ENCODE assay signal across 8 cellular contexts in the genomic region with DNA sequence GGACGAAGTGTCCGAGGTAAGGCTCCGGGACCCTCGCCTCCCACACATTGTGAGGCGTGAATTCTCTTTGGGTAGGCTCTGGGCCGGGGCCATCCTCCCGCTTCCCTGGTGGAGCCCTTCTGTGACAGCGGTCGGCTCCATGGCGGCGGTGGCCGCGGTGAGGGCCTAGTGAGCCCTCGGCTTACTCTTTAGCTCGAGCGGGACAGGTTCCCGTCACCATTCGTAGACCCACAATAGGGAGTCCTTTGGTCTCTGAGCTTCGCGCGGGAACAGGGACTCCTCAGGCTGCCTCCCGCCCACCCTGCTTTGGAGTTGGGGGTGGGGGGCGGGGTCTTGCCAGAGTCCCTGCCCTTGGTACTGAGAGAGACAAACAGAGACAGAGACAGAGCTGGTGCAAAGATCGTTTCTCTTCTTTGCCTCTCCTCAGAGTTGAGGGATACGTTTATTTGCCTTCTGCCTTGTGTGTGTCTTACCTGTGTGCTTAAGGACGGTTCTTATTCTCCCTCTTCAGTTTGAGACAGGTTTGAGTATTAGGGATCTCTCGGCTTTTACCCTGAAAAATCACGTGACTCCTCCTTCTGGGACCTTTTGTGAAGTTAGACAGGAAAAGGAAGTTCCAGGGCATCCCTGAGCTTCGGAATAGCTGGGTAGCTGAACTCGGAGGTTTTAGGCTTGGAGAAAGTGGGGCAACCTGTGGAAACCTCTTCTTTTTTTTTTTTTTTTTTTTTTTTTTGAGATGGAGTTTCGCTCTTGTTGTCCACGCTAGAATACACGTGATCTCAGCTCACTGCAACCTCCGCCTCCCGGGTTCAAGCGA. TPM values are rescaled to one million over a fixed set of nuclear protein-coding genes. Genes with fewer than 3 reads are reported as not detected.
DNase-seq lines count a peak whose midpoint lies in the region; ATAC-seq and TF ChIP-seq lines count a peak whose summit lies in the region.

No MANE protein-coding gene starts in this region.

- H3K4me1 ChIP-seq in CD8-positive, alpha-beta T cell (ENCODE audit: insufficient read depth, low read length) = peaks cover 40% of the 10 kb centered on the region
- H3K4me1 ChIP-seq in HCT116 (ENCODE audit: control insufficient read depth in 1 of 2, insufficient read depth in 2 of 2, low read length in 2 of 2) = peaks cover 23 to 28% of the 10 kb centered on the region in 2 experiments
- peaks cover 2% of the 10 kb centered on the region for H3K4me1 ChIP-seq in fibroblast of lung (ENCODE audit: control insufficient read depth, extremely low read depth, insufficient read depth, low read length)
- H3K4me1 ChIP-seq in subcutaneous abdominal adipose tissue (ENCODE audit: control insufficient read depth in 5 of 5, insufficient read depth in 5 of 5, low read length in 5 of 5) = peaks cover 4 to 43% (median 34%) of the 10 kb centered on the region in 5 donors

- no peak overlapping the region for H2AFZ ChIP-seq in HCT116 (ENCODE audit: low read depth, low read length, poor library complexity, severe bottlenecking)
- peak overlapping the region; percentile 51 for H2AFZ ChIP-seq in fibroblast of lung (ENCODE audit: low read length)

- H3K27ac ChIP-seq in CD8-positive, alpha-beta T cell (ENCODE audit: low read depth, low read length) = peak overlapping the region; percentile 88
- H3K27ac ChIP-seq in HCT116 (ENCODE audit: low read depth, low read length) = peak overlapping the region; percentile 92
- H3K27ac ChIP-seq in fibroblast of lung (ENCODE audit: insufficient read depth, low read length) = peak overlapping the region; percentile 87
- peak overlapping the region; percentile 93 for H3K27ac ChIP-seq in subcutaneous abdominal adipose tissue (ENCODE audit: low read depth, low read length)

- H3K9ac ChIP-seq in HCT116 (ENCODE audit: low read length) (peak overlapping the region; percentile 97), fibroblast of lung (ENCODE audit: insufficient read depth, low read length) (peak overlapping the region; percentile 93), subcutaneous abdominal adipose tissue (ENCODE audit: low read length in 5 of 5) (peak overlapping the region; percentile 81 to 98 (median 98))

- POLR2A ChIA-PET in CD8-positive, alpha-beta T cell (lab: Charles Lee) = interaction anchor here (1.2 to 2.9 kb wide), 10 partner anchors 22 to 308 kb away, joined by 3 to 24 read pairs (median 6); a partner anchor contains a TSS
- POLR2A ChIA-PET in HCT116 (lab: Charles Lee) = interaction anchor here (0.8 to 1.2 kb wide), 3 partner anchors 15 to 17 kb away, joined by 3 read pairs; no protein-coding TSS in a partner anchor

- H3K9me3 ChIP-seq in CD8-positive, alpha-beta T cell (ENCODE audit: low read length) = no peaks in the 10 kb centered on the region
- H3K9me3 ChIP-seq in HCT116 (ENCODE audit: control insufficient read depth in 1 of 2, insufficient read depth in 1 of 2, low read depth in 1 of 2, low read length in 2 of 2) (no peaks in the 10 kb centered on the region), fibroblast of lung (ENCODE audit: control insufficient read depth, insufficient read depth, low read depth, low read length) (no peaks in the 10 kb centered on the region), subcutaneous abdominal adipose tissue (ENCODE audit: control insufficient read depth in 5 of 5, low read length in 5 of 5) (no peaks in the 10 kb centered on the region)

- no peak for TF ChIP-seq POLR2A in HCT116 (IDR thresholded peaks at IDR 0.05; ENCODE audit: borderline replicate concordance, extremely low read depth, insufficient read depth, insufficient read length)

- TF ChIP-seq CTCF in CD8-positive, alpha-beta T cell (IDR thresholded peaks at IDR 0.05) = no peak
- TF ChIP-seq CTCF in HCT116 (IDR thresholded peaks at IDR 0.05 in 2 of 3, conservative IDR thresholded peaks at IDR 0.05 in 1 of 3; ENCODE audit: borderline replicate concordance in 1 of 3, insufficient read depth in 1 of 3, low read depth in 2 of 3, low read length in 2 of 3) (no peak), fibroblast of lung (conservative IDR thresholded peaks at IDR 0.05 in 1 of 2, IDR thresholded peaks at IDR 0.05 in 1 of 2; ENCODE audit: low read depth in 1 of 2, low read length in 2 of 2) (no peak), nephron progenitor cell (IDR thresholded peaks at IDR 0.05) (no peak)

- H3K4me3 ChIP-seq in CD8-positive, alpha-beta T cell (ENCODE audit: low read depth, low read length) = peak overlapping the region; percentile 83
- H3K4me3 ChIP-seq in HCT116 (replicated peaks in 1 of 2; ENCODE audit: low read depth in 1 of 2, low read length in 2 of 2) (peak overlapping the region; percentile 81 to 99), fibroblast of lung (replicated peaks in 1 of 4; ENCODE audit: control extremely low read depth in 1 of 4, insufficient read depth in 1 of 4, low read depth in 3 of 4, low read length in 4 of 4) (peak overlapping the region; percentile 50 to 99 (median 80)), subcutaneous abdominal adipose tissue (ENCODE audit: low read depth in 1 of 5, low read length in 5 of 5) (peak overlapping the region; percentile 96 to 100 (median 97))

- CTCF ChIA-PET in CD8-positive, alpha-beta T cell (lab: Charles Lee) = interaction anchor here (0.5 to 0.8 kb wide), 2 partner anchors 9 to 245 kb away, joined by 3 read pairs; a partner anchor contains a TSS
- CTCF ChIA-PET in HCT116 (lab: Charles Lee) = interaction anchor here (1.0 to 1.4 kb wide), 3 partner anchors 158 to 323 kb away, joined by 3 read pairs; no protein-coding TSS in a partner anchor

- no peak overlapping the region for H3K27ac Mint-ChIP-seq in CD8-positive, alpha-beta T cell
- H3K27ac Mint-ChIP-seq in nephron progenitor cell = no peak overlapping the region

- no peak for ATAC-seq in CD8-positive, alpha-beta T cell
- no peak for ATAC-seq in HCT116
- peak; percentile 5 to 10 for ATAC-seq in activated T-cell treated with anti-CD3 and anti-CD28 coated beads, Interleukin-2, amount 50 U/mL, for 4 hours
- ATAC-seq in HG03280 (IDR thresholded peaks at IDR 0.05; ENCODE audit: unreplicated experiment) = no peak

- H3K36me3 Mint-ChIP-seq in CD8-positive, alpha-beta T cell = peaks cover 22% of the 10 kb centered on the region
- peaks cover 6% of the 10 kb centered on the region for H3K36me3 Mint-ChIP-seq in activated T-cell treated with anti-CD3 and anti-CD28 coated beads, Interleukin-2, amount 50 U/mL, for 4 hours (ENCODE audit: insufficient read depth)
- H3K36me3 Mint-ChIP-seq in nephron progenitor cell (ENCODE audit: low read depth) = peaks cover 19% of the 10 kb centered on the region

- TSS peak; percentile 36 for BruUV-seq in HCT116 (replicated peaks; lab: Mats Ljungman, UMichigan)

- no peaks in the 10 kb centered on the region for H3K9me2 ChIP-seq in HCT116 (ENCODE audit: insufficient read depth)

- TF ChIP-seq RAD21 in HCT116 (IDR thresholded peaks at IDR 0.05; ENCODE audit: low read depth) = no peak

- H3K4me1 Mint-ChIP-seq in CD8-positive, alpha-beta T cell (ENCODE audit: low read depth) = peaks cover 40% of the 10 kb centered on the region
- H3K4me1 Mint-ChIP-seq in activated T-cell treated with anti-CD3 and anti-CD28 coated beads, Interleukin-2, amount 50 U/mL, for 4 hours (ENCODE audit: low read depth) = peaks cover 37% of the 10 kb centered on the region
- H3K4me1 Mint-ChIP-seq in nephron progenitor cell = peaks cover 36% of the 10 kb centered on the region

- no peaks in the 10 kb centered on the region for H3K36me3 ChIP-seq in CD8-positive, alpha-beta T cell (ENCODE audit: insufficient read depth, low read length)
- H3K36me3 ChIP-seq in HCT116 (ENCODE audit: control insufficient read depth in 1 of 2, insufficient read depth in 2 of 2, low read length in 2 of 2) = no peaks in the 10 kb centered on the region
- H3K36me3 ChIP-seq in fibroblast of lung (ENCODE audit: control insufficient read depth, insufficient read depth, low read length) = no peaks in the 10 kb centered on the region
- no peaks in the 10 kb centered on the region for H3K36me3 ChIP-seq in subcutaneous abdominal adipose tissue (ENCODE audit: control insufficient read depth in 5 of 5, insufficient read depth in 5 of 5, low read length in 5 of 5)

- peaks cover 74% of the 10 kb centered on the region for H3K79me2 ChIP-seq in HCT116 (ENCODE audit: insufficient read depth, low read length)
- H3K79me2 ChIP-seq in fibroblast of lung (ENCODE audit: control insufficient read depth, insufficient read depth, low read length) = peaks cover 57% of the 10 kb centered on the region

- peak; percentile 20 to 66 (median 39) for DNase-seq in CD8-positive, alpha-beta T cell
- DNase-seq in HCT116 (ENCODE audit: low read depth, low spot score) (no peak), OCI-M2 (lab: John Stamatoyannopoulos, UW; ENCODE audit: unreplicated experiment) (peak; percentile 29), fibroblast of lung (ENCODE audit: low read depth in 2 of 2) (peak; percentile 41 to 50), nephron progenitor cell (peak; percentile 55)
- DNase-seq in activated T-cell treated with anti-CD3 and anti-CD28 coated beads, Interleukin-2, amount 50 U/mL, for 4 hours = peak; percentile 42

- H3K4me2 ChIP-seq in HCT116 (ENCODE audit: low read length) (peak overlapping the region; percentile 98), fibroblast of lung (ENCODE audit: extremely low read depth, insufficient read depth, low read length) (peak overlapping the region; percentile 76)

- H3K4me3 Mint-ChIP-seq in CD8-positive, alpha-beta T cell = no peak overlapping the region
- no peak overlapping the region for H3K4me3 Mint-ChIP-seq in activated T-cell treated with anti-CD3 and anti-CD28 coated beads, Interleukin-2, amount 50 U/mL, for 4 hours
- H3K4me3 Mint-ChIP-seq in nephron progenitor cell = no peak overlapping the region

- no peaks in the 10 kb centered on the region for H3K9me3 Mint-ChIP-seq in CD8-positive, alpha-beta T cell
- no peaks in the 10 kb centered on the region for H3K9me3 Mint-ChIP-seq in activated T-cell treated with anti-CD3 and anti-CD28 coated beads, Interleukin-2, amount 50 U/mL, for 4 hours
- H3K9me3 Mint-ChIP-seq in nephron progenitor cell = no peaks in the 10 kb centered on the region

- no peaks in the 10 kb centered on the region for H3K27me3 Mint-ChIP-seq in CD8-positive, alpha-beta T cell (ENCODE audit: low read depth)
- H3K27me3 Mint-ChIP-seq in activated T-cell treated with anti-CD3 and anti-CD28 coated beads, Interleukin-2, amount 50 U/mL, for 4 hours (ENCODE audit: low read depth) = no peaks in the 10 kb centered on the region
- no peaks in the 10 kb centered on the region for H3K27me3 Mint-ChIP-seq in nephron progenitor cell (ENCODE audit: low read depth, poor library complexity)

- RAD21 ChIA-PET in HCT116 (lab: Charles Lee; ENCODE audit: low non-redundant PET in 1 of 2, low total read pairs in 2 of 2, uncharacterized antibody in 2 of 2, unreplicated experiment in 2 of 2) = no interaction called here

- no peaks in the 10 kb centered on the region for H3K27me3 ChIP-seq in CD8-positive, alpha-beta T cell (ENCODE audit: insufficient read depth, low read length)
- H3K27me3 ChIP-seq in HCT116 (ENCODE audit: insufficient read depth, low read length) = no peaks in the 10 kb centered on the region
- no peaks in the 10 kb centered on the region for H3K27me3 ChIP-seq in fibroblast of lung (ENCODE audit: control insufficient read depth, insufficient read depth, low read length)
- peaks cover 0 to 3% (median 0%) of the 10 kb centered on the region in 5 donors for H3K27me3 ChIP-seq in subcutaneous abdominal adipose tissue (ENCODE audit: control insufficient read depth in 5 of 5, insufficient read depth in 4 of 5, low read length in 5 of 5)

- intact Hi-C loops in CD8-positive, alpha-beta T cell (cut with DNase I, micrococcal nuclease) = loop anchor here (5.0 to 10.0 kb wide), 3 partner anchors 52 to 290 kb away; a partner anchor contains a TSS
- intact Hi-C loops in HCT116 (cut with micrococcal nuclease) = no loop called here

- H4K20me1 ChIP-seq in HCT116 (ENCODE audit: insufficient read depth) (peaks cover 12% of the 10 kb centered on the region; the same call in 1 of the 2 replicates), fibroblast of lung (ENCODE audit: control insufficient read depth, extremely low read depth, insufficient read depth, low read length) (no peaks in the 10 kb centered on the region)

RNA-seq across cellular contexts. Expression of a gene that starts 0.8 kb away (rescaled TPM):
- 100 to 1,000 TPM; 209 to 212 TPM for total RNA-seq in CD8-positive, alpha-beta T cell
- total RNA-seq in HCT116 (2021; ENCODE audit: unreplicated experiment) (80.8 TPM), fibroblast of lung (56.8 and 74.5 TPM in 2 replicates)
- polyA plus RNA-seq in HCT116 (2012) = 64.2 and 67.7 TPM in 2 replicates
- 100 to 1,000 TPM in 1 of 3 donors, 10 to 100 TPM in 2; 88.6 to 102 (median 95.1) TPM for total RNA-seq in activated T-cell treated with anti-CD3 and anti-CD28 coated beads, Interleukin-2, amount 50 U/mL, for 4 hours
- 45.4 and 45.7 TPM in 2 replicates for polyA plus RNA-seq in fibroblast of lung
- 37.7 and 40.3 TPM in 2 replicates for polyA plus RNA-seq in fibroblast of lung (2012)
- polyA minus RNA-seq in fibroblast of lung (ENCODE audit: low replicate concordance) = 73.2 and 79.3 TPM in 2 replicates

RNA-seq across cellular contexts. Expression of a gene that starts 42.5 kb away (rescaled TPM):
- not detected for total RNA-seq in CD8-positive, alpha-beta T cell
- total RNA-seq in HCT116 (2021; ENCODE audit: unreplicated experiment) (0.49 TPM), fibroblast of lung (not detected in 2 replicates)
- polyA plus RNA-seq in HCT116 (2012) = 0.08 and 0.26 TPM in 2 replicates
- total RNA-seq in activated T-cell treated with anti-CD3 and anti-CD28 coated beads, Interleukin-2, amount 50 U/mL, for 4 hours = not detected
- not detected in 2 replicates for polyA plus RNA-seq in fibroblast of lung
- not detected in 2 replicates for polyA plus RNA-seq in fibroblast of lung (2012)
- polyA minus RNA-seq in fibroblast of lung (ENCODE audit: low replicate concordance) = not detected in 2 replicates

RNA-seq across cellular contexts. Expression of a gene that starts 56.1 kb away (rescaled TPM):
- total RNA-seq in CD8-positive, alpha-beta T cell = under 1 TPM; 0.30 to 0.50 TPM
- total RNA-seq in HCT116 (2021; ENCODE audit: unreplicated experiment) (12.3 TPM), fibroblast of lung (1.8 TPM in 2 replicates)
- polyA plus RNA-seq in HCT116 (2012) = 20.8 and 21.7 TPM in 2 replicates
- 1 to 10 TPM; 3.8 to 5.2 (median 4.0) TPM for total RNA-seq in activated T-cell treated with anti-CD3 and anti-CD28 coated beads, Interleukin-2, amount 50 U/mL, for 4 hours
- polyA plus RNA-seq in fibroblast of lung = 8.7 and 10.3 TPM in 2 replicates
- polyA plus RNA-seq in fibroblast of lung (2012) = 6.5 and 7.9 TPM in 2 replicates
- 2.4 and 4.0 TPM in 2 replicates for polyA minus RNA-seq in fibroblast of lung (ENCODE audit: low replicate concordance)

Comparison
In these comparisons a context has a peak if more than half of its experiments do, and no peak if none do; other contexts are left out.
1. ATAC-seq: peak in activated T-cell treated with anti-CD3 and anti-CD28 coated beads, Interleukin-2, amount 50 U/mL, for 4 hours (2 of 2); none in CD8-positive, alpha-beta T cell (single experiment), HCT116 (single experiment) and HG03280 (single experiment).
2. Peak in every context shown above with its lines, with median percentiles within 50 percentile points of each other: H3K27ac ChIP-seq, H3K4me3 ChIP-seq and H3K9ac ChIP-seq.